In the genomic region with DNA sequence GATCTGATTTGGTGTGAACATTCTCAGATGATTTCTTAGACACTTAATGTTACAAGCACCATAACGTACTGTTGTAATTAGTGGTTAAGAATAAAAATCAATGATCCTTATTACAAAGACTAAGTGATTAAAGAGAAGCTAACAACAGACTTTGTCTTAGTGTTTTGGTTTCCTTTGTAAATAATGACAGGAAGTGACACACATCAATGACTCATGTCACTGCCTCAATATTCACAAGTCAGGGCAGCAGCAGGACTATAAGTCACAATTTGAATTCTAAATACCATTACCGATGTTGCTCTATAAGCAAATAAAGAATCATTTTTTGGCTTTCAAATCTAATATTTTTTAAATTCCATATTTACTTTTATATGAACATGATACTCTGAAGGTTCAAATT, we compare ENCODE assay signal across 21 cellular contexts.
DNase-seq lines count a peak whose midpoint lies in the region; ATAC-seq, FAIRE-seq and TF ChIP-seq lines count a peak whose summit lies in the region.
"Had no signal": no experiment of that assay in that cellular context is flagged by ENCODE, and none has a peak within 500 bp of the region (broad histone marks: within the 10 kb centered on the region; RNA-seq: fewer than 3 reads in every experiment).

No MANE protein-coding gene starts in this region.

- H3K4ac ChIP-seq in mesenchymal stem cell (ENCODE audit: low read depth in 1 of 2, low read length in 2 of 2): no peak overlapping the region

- no peak overlapping the region for H3K4me3 Mint-ChIP-seq in stimulated activated effector memory CD8-positive, alpha-beta T cell treated with anti-CD3 and anti-CD28 coated beads, Interleukin-12 subunit alpha, Interleukin-12 subunit beta, amount 100 ng/mL, for 72 hours
- H3K4me3 Mint-ChIP-seq: activated CD8-positive, alpha-beta T cell treated with anti-CD3 and anti-CD28 coated beads, Interleukin-2, amount 10 ng/mL, durations not matched to agents 7 days and 5 days; B cell; IgD-negative memory B cell; nephron progenitor cell had no signal

- TF ChIP-seq CTCF in cardiac fibroblast (IDR thresholded peaks at IDR 0.05; ENCODE audit: low read depth, low read length): no peak
- TF ChIP-seq CTCF in uterus (IDR thresholded peaks at IDR 0.05): no peak

- H3K36me3 Mint-ChIP-seq in stimulated activated effector memory CD8-positive, alpha-beta T cell treated with anti-CD3 and anti-CD28 coated beads, Interleukin-12 subunit alpha, Interleukin-12 subunit beta, amount 100 ng/mL, for 72 hours: no peaks in the 10 kb centered on the region
- H3K36me3 Mint-ChIP-seq: IgD-negative memory B cell had no signal

- no peaks in the 10 kb centered on the region for H3K79me1 ChIP-seq in mesenchymal stem cell (replicated peaks; ENCODE audit: low read length, poor library complexity, severe bottlenecking)

- 0 out of 22 replicates have a peak overlapping the region, but pooled peaks of 1 of the 11 experiments have one; percentile 0 for H3K9ac ChIP-seq in BLaER1 treated with 17β-estradiol and CSF1 and Interleukin-3, amounts not matched to agents 10 nM and 100 nM
- no peak overlapping the region for H3K9ac ChIP-seq in mesenchymal stem cell (ENCODE audit: low read length)

- no peaks in the 10 kb centered on the region for H3K36me3 ChIP-seq in BLaER1 treated with 17β-estradiol and CSF1 and Interleukin-3, amounts not matched to agents 10 nM and 100 nM
- H3K36me3 ChIP-seq in mesenchymal stem cell (ENCODE audit: control insufficient read depth in 1 of 2, insufficient read depth in 2 of 2, low read depth in 1 of 2, low read length in 2 of 2) (no peaks in the 10 kb centered on the region), uterus (no peaks in the 10 kb centered on the region)
- H3K36me3 ChIP-seq: HAP-1, tibial nerve had no signal

- no peak overlapping the region for H3K14ac ChIP-seq in mesenchymal stem cell (ENCODE audit: low read length in 2 of 2)

- no peak overlapping the region for H2BK120ac ChIP-seq in mesenchymal stem cell (ENCODE audit: low read depth, low read length)

- H3K27me3 ChIP-seq in BLaER1 treated with 17β-estradiol and CSF1 and Interleukin-3, amounts not matched to agents 10 nM and 100 nM: no peaks in the 10 kb centered on the region
- H3K27me3 ChIP-seq in mesenchymal stem cell (ENCODE audit: control insufficient read depth in 1 of 2, insufficient read depth in 1 of 2, low read length in 2 of 2): no peaks in the 10 kb centered on the region
- H3K27me3 ChIP-seq in uterus: no peaks in the 10 kb centered on the region
- H3K27me3 ChIP-seq: tibial nerve had no signal

- TF ChIP-seq POLR2A in uterus (IDR thresholded peaks at IDR 0.05): no peak
- TF ChIP-seq POLR2A in H54 (IDR thresholded peaks at IDR 0.05; ENCODE audit: low read depth, low read length): no peak

- no peak overlapping the region for H3K4me3 ChIP-seq in BLaER1 treated with 17β-estradiol and CSF1 and Interleukin-3, amounts not matched to agents 10 nM and 100 nM
- H3K4me3 ChIP-seq in cardiac fibroblast (replicated peaks in 1 of 2; ENCODE audit: low read depth in 2 of 2, low read length in 2 of 2) (no peak overlapping the region), mesenchymal stem cell (ENCODE audit: insufficient read depth in 1 of 2, low read depth in 1 of 2, low read length in 2 of 2) (no peak overlapping the region), uterus (no peak overlapping the region)
- H3K4me3 ChIP-seq: HAP-1, lung, SK-N-MC, tibial nerve had no signal

- H2BK15ac ChIP-seq in mesenchymal stem cell (ENCODE audit: low read depth, poor library complexity, severe bottlenecking): no peak overlapping the region

- no peak overlapping the region for H3K18ac ChIP-seq in mesenchymal stem cell (ENCODE audit: low read depth in 1 of 2, low read length in 2 of 2)

- H2BK5ac ChIP-seq in mesenchymal stem cell (ENCODE audit: low read depth, low read length, poor library complexity, severe bottlenecking): no peak overlapping the region

- no peak overlapping the region for H3K27ac Mint-ChIP-seq in stimulated activated effector memory CD8-positive, alpha-beta T cell treated with anti-CD3 and anti-CD28 coated beads, Interleukin-12 subunit alpha, Interleukin-12 subunit beta, amount 100 ng/mL, for 72 hours
- H3K27ac Mint-ChIP-seq: activated CD8-positive, alpha-beta T cell treated with anti-CD3 and anti-CD28 coated beads, Interleukin-2, amount 10 ng/mL, durations not matched to agents 7 days and 5 days; B cell; IgD-negative memory B cell had no signal

- no peak overlapping the region for H4K8ac ChIP-seq in mesenchymal stem cell (ENCODE audit: low read length)

- H3K27ac ChIP-seq in BLaER1 treated with 17β-estradiol and CSF1 and Interleukin-3, amounts not matched to agents 10 nM and 100 nM: peak overlapping the region in 6 of 11 experiments; percentile 9 to 67 (median 44); a peak in 9 of 22 replicates
- H3K27ac ChIP-seq in mesenchymal stem cell (ENCODE audit: low read length, poor library complexity, severe bottlenecking): no peak overlapping the region
- no peak overlapping the region for H3K27ac ChIP-seq in uterus
- H3K27ac ChIP-seq: SK-N-MC, tibial nerve had no signal

- H3K4me2 ChIP-seq in BLaER1 treated with 17β-estradiol and CSF1 and Interleukin-3, amounts not matched to agents 10 nM and 100 nM: peak overlapping the region in 6 of 11 experiments; percentile 9 to 73 (median 36); a peak in 10 of 22 replicates
- no peak overlapping the region for H3K4me2 ChIP-seq in mesenchymal stem cell (ENCODE audit: low read length, poor library complexity, severe bottlenecking)

- no peak for FAIRE-seq in H54 (lab: Jason Lieb, UNC)

- H4K20me1 ChIP-seq in BLaER1 treated with 17β-estradiol and CSF1 and Interleukin-3, amounts not matched to agents 10 nM and 100 nM: no peaks in the 10 kb centered on the region

- no peak overlapping the region for H2AK5ac ChIP-seq in mesenchymal stem cell (ENCODE audit: low read length, severe bottlenecking)

- peaks cover 0 to 6% (median 4%) of the 10 kb centered on the region in 11 experiments; a peak in 11 of 22 replicates for H3K9me3 ChIP-seq in BLaER1 treated with 17β-estradiol and CSF1 and Interleukin-3, amounts not matched to agents 10 nM and 100 nM (replicated peaks in 1 of 11)
- H3K9me3 ChIP-seq in mesenchymal stem cell (ENCODE audit: control insufficient read depth, low read length) (no peaks in the 10 kb centered on the region), uterus (no peaks in the 10 kb centered on the region)
- H3K9me3 ChIP-seq: HAP-1, tibial nerve had no signal

- H2BK12ac ChIP-seq in mesenchymal stem cell (ENCODE audit: low read length in 2 of 2): no peak overlapping the region

- no CpG with 5 or more reads among the region's 2 CpGs for WGBS in mesenchymal stem cell

- no peaks in the 10 kb centered on the region for H3K4me1 Mint-ChIP-seq in stimulated activated effector memory CD8-positive, alpha-beta T cell treated with anti-CD3 and anti-CD28 coated beads, Interleukin-12 subunit alpha, Interleukin-12 subunit beta, amount 100 ng/mL, for 72 hours
- H3K4me1 Mint-ChIP-seq: B cell, IgD-negative memory B cell had no signal

- H2AFZ ChIP-seq in mesenchymal stem cell (ENCODE audit: low read depth, low read length): no peak overlapping the region

- H3K4me1 ChIP-seq in BLaER1 treated with 17β-estradiol and CSF1 and Interleukin-3, amounts not matched to agents 10 nM and 100 nM: peaks cover 0 to 20% (median 10%) of the 10 kb centered on the region in 10 experiments; a peak in 12 of 20 replicates
- H3K4me1 ChIP-seq in mesenchymal stem cell (ENCODE audit: control insufficient read depth, insufficient read depth, low read depth, low read length) (no peaks in the 10 kb centered on the region), uterus (no peaks in the 10 kb centered on the region)
- H3K4me1 ChIP-seq: HAP-1, tibial nerve had no signal

- DNase-seq in LoVo (ENCODE audit: low spot score): peak; percentile 11
- DNase-seq in cardiac fibroblast (ENCODE audit: low read depth in 2 of 2): peak; percentile 4 to 80
- peak; percentile 35 for DNase-seq in mesenchymal stem cell
- DNase-seq in uterus: no peak
- DNase-seq in stimulated activated effector memory CD8-positive, alpha-beta T cell treated with anti-CD3 and anti-CD28 coated beads, Interleukin-12 subunit alpha, Interleukin-12 subunit beta, amount 100 ng/mL, for 72 hours (ENCODE audit: low spot score in 2 of 2): no peak
- no peak for DNase-seq in H54 (ENCODE audit: insufficient read length, low spot score)
- DNase-seq: activated CD8-positive, alpha-beta T cell treated with anti-CD3 and anti-CD28 coated beads, Interleukin-2, amount 10 ng/mL, durations not matched to agents 7 days and 5 days; anterior cingulate cortex; NCI-H1105 treated with DMSO at 0.1 percent for 48 hours; NCI-H2227 treated with DMSO at 0.1 percent for 48 hours; nephron progenitor cell; stimulated activated CD4-positive, alpha-beta T cell treated with anti-CD3 and anti-CD28 coated beads, Interleukin-4, amount 100 ng/mL, for 24 hours had no signal

- H3K23ac ChIP-seq in mesenchymal stem cell (ENCODE audit: low read length in 2 of 2): no peak overlapping the region

- no peak overlapping the region for H4K91ac ChIP-seq in mesenchymal stem cell (ENCODE audit: low read length)

- intact Hi-C loops in uterus (cut with DNase I; ENCODE audit: low total_unique reads): no loop called here

- peaks cover 3% of the 10 kb centered on the region for H3K9me3 Mint-ChIP-seq in stimulated activated effector memory CD8-positive, alpha-beta T cell treated with anti-CD3 and anti-CD28 coated beads, Interleukin-12 subunit alpha, Interleukin-12 subunit beta, amount 100 ng/mL, for 72 hours

- no peak for ATAC-seq in stimulated activated effector memory CD8-positive, alpha-beta T cell treated with anti-CD3 and anti-CD28 coated beads, Interleukin-12 subunit alpha, Interleukin-12 subunit beta, amount 100 ng/mL, for 72 hours
- no peak for ATAC-seq in GM18498 (IDR thresholded peaks at IDR 0.05; ENCODE audit: unreplicated experiment)
- ATAC-seq: activated CD8-positive, alpha-beta T cell treated with anti-CD3 and anti-CD28 coated beads, Interleukin-2, amount 10 ng/mL, durations not matched to agents 7 days and 5 days; sciatic nerve had no signal

Comparison
In these comparisons a context has a peak if more than half of its experiments do, and no peak if none do; other contexts are left out.
1. H3K27ac ChIP-seq: peak in BLaER1 treated with 17β-estradiol and CSF1 and Interleukin-3, amounts not matched to agents 10 nM and 100 nM (6 of 11); none in mesenchymal stem cell (single experiment) and uterus (0 of 2).
2. DNase-seq: peak in LoVo (single experiment), cardiac fibroblast (2 of 2) and mesenchymal stem cell (single experiment); none in uterus (0 of 2), stimulated activated effector memory CD8-positive, alpha-beta T cell treated with anti-CD3 and anti-CD28 coated beads, Interleukin-12 subunit alpha, Interleukin-12 subunit beta, amount 100 ng/mL, for 72 hours (0 of 2) and H54 (single experiment).